In the genomic region with DNA sequence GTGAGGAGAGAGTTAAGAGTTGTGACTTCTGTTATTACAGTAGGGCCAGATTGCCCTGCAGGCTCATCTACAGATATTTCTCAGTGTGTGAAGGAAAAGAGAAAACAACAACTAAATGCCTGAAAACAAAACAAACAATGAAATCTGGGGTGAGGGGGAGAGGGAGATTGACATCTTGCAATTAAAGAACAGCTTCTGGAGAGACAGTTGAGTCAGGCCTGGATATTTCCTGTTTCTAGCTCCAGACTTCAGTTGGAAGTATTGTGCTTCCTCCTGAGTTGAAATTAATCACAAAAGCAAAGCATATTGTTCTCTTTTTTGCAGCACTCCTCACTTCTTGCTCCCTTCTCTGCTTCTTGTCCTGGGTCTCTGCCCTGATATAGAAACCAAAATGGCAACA, we compare ENCODE assay signal across 39 cellular contexts.
"Had no signal": no experiment of that assay in that cellular context is flagged by ENCODE, and none has a peak within 500 bp of the region (broad histone marks: within the 10 kb centered on the region; RNA-seq: fewer than 3 reads in every experiment).

No MANE protein-coding gene starts in this region.

- H3K27ac ChIP-seq: ascending aorta, body of pancreas, Peyer's patch, WERI-Rb-1 had no signal

- H3K4me3 ChIP-seq: ascending aorta, body of pancreas, Peyer's patch had no signal

- DNase-seq: activated CD4-positive, alpha-beta memory T cell treated with anti-CD3 and anti-CD28 coated beads, Interleukin-2, amount 10 ng/mL, durations not matched to agents 7 days and 5 days; activated CD4-positive, alpha-beta T cell treated with anti-CD3 and anti-CD28 coated beads for 1 hour; activated CD4-positive, alpha-beta T cell treated with anti-CD3 and anti-CD28 coated beads for 48 hours; activated CD4-positive, CD25-positive, alpha-beta regulatory T cell; activated CD8-positive, alpha-beta memory T cell treated with anti-CD3 and anti-CD28 coated beads for 24 hours; activated CD8-positive, alpha-beta memory T cell treated with anti-CD3 and anti-CD28 coated beads, Interleukin-2, amount 10 ng/mL, durations not matched to agents 7 days and 5 days; activated CD8-positive, alpha-beta memory T cell treated with anti-CD3 and anti-CD28 coated beads, Interleukin-2, amount 50 U/mL, for 48 hours; activated effector memory CD4-positive, alpha-beta T cell treated with anti-CD3 and anti-CD28 coated beads, Interleukin-2, amount 50 U/mL, for 16 hours; activated naive CD4-positive, alpha-beta T cell; activated naive CD8-positive, alpha-beta T cell treated with anti-CD3 and anti-CD28 coated beads, Interleukin-2, amount 10 ng/mL, durations not matched to agents 7 days and 5 days; activated T-cell treated with anti-CD3 and anti-CD28 coated beads, Interleukin-2, amount 50 U/mL, for 48 hours; amygdala; body of pancreas; caudate nucleus; Kasumi-1; KG1; MM.1S; MV-4-11; NCI-H1092; NCI-H1436 treated with DMSO at 0.1 percent for 48 hours; NCI-H1694 treated with DMSO at 0.1 percent for 48 hours; NCI-H2029; NCI-H510A; NCI-H526; NCI-H748 treated with DMSO at 0.1 percent for 48 hours; NK-92 treated with Interleukin-12 subunit alpha and Interleukin-12 subunit beta, amount 100 ng/mL, for 24 hours; PC-3; Peyer's patch; RPMI8226; SIG-M5; SW 1271; T-helper 1 cell; T-helper 2 cell; T-helper 9 cell; WERI-Rb-1 had no signal

- FAIRE-seq: bronchial epithelial cell had no signal

- H3K27me3 ChIP-seq: ascending aorta, body of pancreas, Peyer's patch had no signal

- H3K9me3 ChIP-seq: ascending aorta, body of pancreas, Peyer's patch had no signal

- H3K36me3 ChIP-seq: ascending aorta, Peyer's patch, WERI-Rb-1 had no signal

- H3K4me1 ChIP-seq: body of pancreas, Peyer's patch had no signal

- ATAC-seq: activated CD8-positive, alpha-beta memory T cell treated with anti-CD3 and anti-CD28 coated beads, Interleukin-2, amount 10 ng/mL, durations not matched to agents 7 days and 5 days; body of pancreas; PC-3; Right ventricle myocardium inferior; SK-N-SH treated with all-trans-retinoic acid at 6 μM for 48 hours had no signal
